ENCODE assay signal across 17 cellular contexts in the genomic region with DNA sequence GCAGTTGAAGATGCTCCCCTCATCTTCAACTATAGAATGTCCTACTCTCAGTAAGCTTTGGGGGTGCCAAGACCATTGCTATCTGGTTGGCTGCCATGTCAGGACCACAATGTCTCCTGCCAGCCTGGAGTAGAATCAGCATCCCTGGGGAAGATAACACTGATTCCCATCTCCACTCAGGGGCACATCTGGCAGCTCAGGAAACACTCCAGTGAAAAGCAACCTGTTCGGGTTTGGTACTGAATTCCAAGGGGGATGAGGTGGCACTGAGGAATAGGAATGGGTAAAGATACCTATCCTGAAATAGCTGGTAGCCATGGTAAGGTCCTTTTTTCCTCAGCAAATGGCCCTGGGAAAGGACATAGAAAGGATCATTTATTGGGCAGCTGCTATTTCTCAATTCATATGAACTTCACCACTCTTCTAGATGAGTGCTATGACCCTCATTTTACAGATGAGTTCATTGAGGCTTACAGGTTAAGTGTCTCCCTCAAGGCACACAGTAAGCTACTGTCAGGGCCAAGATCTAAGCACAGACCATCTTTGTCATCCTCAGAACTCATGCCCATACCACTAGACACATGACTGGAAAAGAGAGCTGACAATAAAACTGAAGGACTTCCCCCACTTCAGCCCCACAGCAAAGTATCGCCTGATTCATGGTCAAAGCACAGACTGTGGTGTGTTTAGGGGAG. TPM values are rescaled to one million over a fixed set of nuclear protein-coding genes. Genes with fewer than 3 reads are reported as not detected.
A peak's percentile ranks its signal among the peaks of the same experiment; 100 is the strongest.
DNase-seq lines count a peak whose midpoint lies in the region; ATAC-seq, FAIRE-seq and TF ChIP-seq lines count a peak whose summit lies in the region.
"Had no signal": no experiment of that assay in that cellular context is flagged by ENCODE, and none has a peak within 500 bp of the region (broad histone marks: within the 10 kb centered on the region; RNA-seq: fewer than 3 reads in every experiment).

No MANE protein-coding gene starts in this region.

- 91 to 95% methylated on average over 2 of the region's 2 CpGs for WGBS in sigmoid colon, 2 donors

- peaks cover 30% of the 10 kb centered on the region for H3K36me3 Mint-ChIP-seq in natural killer cell treated with Interleukin-12 subunit alpha and Interleukin-12 subunit beta and Interleukin-15 and Interleukin-18, amount 100 ng/mL, for 72 hours
- H3K36me3 Mint-ChIP-seq in natural killer cell, result peaks cover 1% of the 10 kb centered on the region

- H3K27ac Mint-ChIP-seq in natural killer cell treated with Interleukin-12 subunit alpha and Interleukin-12 subunit beta and Interleukin-15 and Interleukin-18, amount 100 ng/mL, for 72 hours, result peak overlapping the region; percentile 68 to 73
- no peak overlapping the region for H3K27ac Mint-ChIP-seq in natural killer cell

- H3K4me3 Mint-ChIP-seq in natural killer cell treated with Interleukin-12 subunit alpha and Interleukin-12 subunit beta and Interleukin-15 and Interleukin-18, amount 100 ng/mL, for 72 hours, result peak overlapping the region; percentile 36
- H3K4me3 Mint-ChIP-seq in natural killer cell, result no peak overlapping the region

- H3K27me3 ChIP-seq in bronchial epithelial cell (ENCODE audit: control insufficient read depth, insufficient read depth, low read length) (no peaks in the 10 kb centered on the region), osteoblast (ENCODE audit: insufficient read depth, low read length) (no peaks in the 10 kb centered on the region), sigmoid colon (no peaks in the 10 kb centered on the region)
- H3K27me3 ChIP-seq: colonic mucosa, esophagus muscularis mucosa had no signal

- no peak overlapping the region for H3K4me3 ChIP-seq in bronchial epithelial cell (ENCODE audit: low read depth, low read length)
- H3K4me3 ChIP-seq in osteoblast (ENCODE audit: insufficient read depth, low read length), result no peak overlapping the region
- H3K4me3 ChIP-seq in sigmoid colon, result no peak overlapping the region
- H3K4me3 ChIP-seq: colonic mucosa, esophagus muscularis mucosa, prostate gland, thoracic aorta had no signal

- no peak overlapping the region for H3K4me2 ChIP-seq in osteoblast (ENCODE audit: insufficient read depth, low read length)

- intact Hi-C loops in natural killer cell (cut with micrococcal nuclease) (no loop called here), sigmoid colon (cut with DNase I) (loop anchor here (5.0 kb wide), 2 partner anchors 38 to 73 kb away; no protein-coding TSS in a partner anchor)

- H3K79me2 ChIP-seq in osteoblast (ENCODE audit: insufficient read depth, low read length), result no peaks in the 10 kb centered on the region

- no peak for TF ChIP-seq POLR2A in sigmoid colon (IDR thresholded peaks at IDR 0.05)

- no peak for TF ChIP-seq EP300 in sigmoid colon (IDR thresholded peaks at IDR 0.05)

- peak; percentile 43 to 65 for ATAC-seq in natural killer cell treated with Interleukin-12 subunit alpha and Interleukin-12 subunit beta and Interleukin-15 and Interleukin-18, amount 100 ng/mL, for 72 hours
- ATAC-seq in natural killer cell (no peak), HG03432 (IDR thresholded peaks at IDR 0.05; ENCODE audit: unreplicated experiment) (no peak), GM19351 (IDR thresholded peaks at IDR 0.05; ENCODE audit: unreplicated experiment) (no peak)

- peaks cover 19% of the 10 kb centered on the region for H3K4me1 ChIP-seq in osteoblast (ENCODE audit: insufficient read depth, low read length)
- peaks cover 0 to 22% (median 6%) of the 10 kb centered on the region in 4 donors for H3K4me1 ChIP-seq in sigmoid colon

- no peak overlapping the region for H2AFZ ChIP-seq in osteoblast (ENCODE audit: low read length)

- H3K9me3 ChIP-seq in osteoblast (ENCODE audit: low read depth, low read length) (no peaks in the 10 kb centered on the region), sigmoid colon (no peaks in the 10 kb centered on the region)
- H3K9me3 ChIP-seq: colonic mucosa, esophagus muscularis mucosa, prostate gland, thoracic aorta had no signal

- H3K27me3 Mint-ChIP-seq in natural killer cell treated with Interleukin-12 subunit alpha and Interleukin-12 subunit beta and Interleukin-15 and Interleukin-18, amount 100 ng/mL, for 72 hours, result no peaks in the 10 kb centered on the region
- no peaks in the 10 kb centered on the region for H3K27me3 Mint-ChIP-seq in natural killer cell (ENCODE audit: low read depth in 2 of 2)

- FAIRE-seq in bronchial epithelial cell (lab: Jason Lieb, UNC), result no peak

- TF ChIP-seq CTCF in natural killer cell (IDR thresholded peaks at IDR 0.05), result no peak
- TF ChIP-seq CTCF in bronchial epithelial cell (IDR thresholded peaks at IDR 0.05; ENCODE audit: insufficient read depth, low read length, severe bottlenecking), result no peak
- no peak for TF ChIP-seq CTCF in osteoblast (IDR thresholded peaks at IDR 0.05; ENCODE audit: extremely low read depth, low read depth, low read length)
- TF ChIP-seq CTCF in sigmoid colon (IDR thresholded peaks at IDR 0.05), result no peak

- no peaks in the 10 kb centered on the region for H3K9me3 Mint-ChIP-seq in natural killer cell treated with Interleukin-12 subunit alpha and Interleukin-12 subunit beta and Interleukin-15 and Interleukin-18, amount 100 ng/mL, for 72 hours
- H3K9me3 Mint-ChIP-seq in natural killer cell, result no peaks in the 10 kb centered on the region

- H3K27ac ChIP-seq in osteoblast (ENCODE audit: low read depth, low read length) (peak overlapping the region; percentile 38), sigmoid colon (no peak overlapping the region)
- H3K27ac ChIP-seq: colonic mucosa, esophagus muscularis mucosa, prostate gland, thoracic aorta had no signal

- peaks cover 48 to 53% of the 10 kb centered on the region in 2 donors for H3K4me1 Mint-ChIP-seq in natural killer cell treated with Interleukin-12 subunit alpha and Interleukin-12 subunit beta and Interleukin-15 and Interleukin-18, amount 100 ng/mL, for 72 hours (ENCODE audit: low read depth in 2 of 2)
- H3K4me1 Mint-ChIP-seq in natural killer cell, result peaks cover 0 to 18% of the 10 kb centered on the region in 2 donors

- H3K36me3 ChIP-seq in bronchial epithelial cell (ENCODE audit: control insufficient read depth, insufficient read depth, low read length), result peaks cover 5% of the 10 kb centered on the region
- H3K36me3 ChIP-seq in osteoblast (ENCODE audit: insufficient read depth, low read length), result peaks cover 23% of the 10 kb centered on the region
- peaks cover 0 to 21% (median 7%) of the 10 kb centered on the region in 4 donors for H3K36me3 ChIP-seq in sigmoid colon
- H3K36me3 ChIP-seq: colonic mucosa, prostate gland had no signal

- DNase-seq in natural killer cell treated with Interleukin-12 subunit alpha and Interleukin-12 subunit beta and Interleukin-15 and Interleukin-18, amount 100 ng/mL, for 72 hours (ENCODE audit: low spot score), result no peak
- DNase-seq in natural killer cell, result no peak
- peak; percentile 33 for DNase-seq in bronchial epithelial cell (ENCODE audit: low read depth)
- DNase-seq in osteoblast (ENCODE audit: insufficient read length, low spot score, missing footprints), result no peak
- no peak for DNase-seq in sigmoid colon
- DNase-seq in stimulated activated CD4-positive, alpha-beta T cell treated with anti-CD3 and anti-CD28 coated beads, Interleukin-4, amount 100 ng/mL, for 4 hours, result no peak
- DNase-seq: activated CD8-positive, alpha-beta memory T cell treated with anti-CD3 and anti-CD28 coated beads, Interleukin-2, amount 50 U/mL, for 48 hours; amniotic stem cell; colonic mucosa; DMS 273 treated with DMSO at 0.1 percent for 48 hours; NCI-H187 treated with DMSO at 0.1 percent for 48 hours; NCI-H524 had no signal

- peaks cover 3% of the 10 kb centered on the region for H4K20me1 ChIP-seq in osteoblast (ENCODE audit: insufficient read depth, low read length)

RNA-seq across cellular contexts. Expression of a gene that starts 31.4 kb away (rescaled TPM):
- total RNA-seq in natural killer cell treated with Interleukin-12 subunit alpha and Interleukin-12 subunit beta and Interleukin-15 and Interleukin-18, amount 100 ng/mL, for 72 hours, result 100 to 1,000 TPM; 379 to 475 TPM
- total RNA-seq in natural killer cell (10 to 100 TPM; 64.8 to 94.0 (median 67.1) TPM), bronchial epithelial cell (81.9 and 173 TPM in 2 replicates), osteoblast (89.3 and 139 TPM in 2 replicates), sigmoid colon (100 to 1,000 TPM in 2 of 4 donors, 10 to 100 TPM in 2; 79.6 to 190 (median 98.8) TPM)
- 100 to 1,000 TPM; 139 to 202 (median 158) TPM for polyA plus RNA-seq in sigmoid colon

RNA-seq across cellular contexts. Expression of a gene that starts 40.7 kb away (rescaled TPM):
- total RNA-seq in natural killer cell treated with Interleukin-12 subunit alpha and Interleukin-12 subunit beta and Interleukin-15 and Interleukin-18, amount 100 ng/mL, for 72 hours, result 100 to 1,000 TPM in 1 of 2 donors, 10 to 100 TPM in 1; 92.0 to 246 TPM
- total RNA-seq in natural killer cell, result 100 to 1,000 TPM in 1 of 3 donors, 10 to 100 TPM in 2; 44.2 to 110 (median 54.3) TPM
- total RNA-seq in bronchial epithelial cell, result 19.2 and 32.6 TPM in 2 replicates
- 14.5 and 19.7 TPM in 2 replicates for total RNA-seq in osteoblast
- total RNA-seq in sigmoid colon, result 10 to 100 TPM; 14.5 to 28.9 (median 21.6) TPM
- polyA plus RNA-seq in sigmoid colon, result 10 to 100 TPM; 43.2 to 50.7 (median 46.7) TPM

Comparison
In these comparisons a context has a peak if more than half of its experiments do, and no peak if none do; other contexts are left out.
1. ATAC-seq: peak in natural killer cell treated with Interleukin-12 subunit alpha and Interleukin-12 subunit beta and Interleukin-15 and Interleukin-18, amount 100 ng/mL, for 72 hours (2 of 2); none in natural killer cell (0 of 3), HG03432 (single experiment) and GM19351 (single experiment).
2. H3K27ac Mint-ChIP-seq: peak in natural killer cell treated with Interleukin-12 subunit alpha and Interleukin-12 subunit beta and Interleukin-15 and Interleukin-18, amount 100 ng/mL, for 72 hours (2 of 2); none in natural killer cell (0 of 2).